ENCODE assay signal across 28 cellular contexts in the genomic region with DNA sequence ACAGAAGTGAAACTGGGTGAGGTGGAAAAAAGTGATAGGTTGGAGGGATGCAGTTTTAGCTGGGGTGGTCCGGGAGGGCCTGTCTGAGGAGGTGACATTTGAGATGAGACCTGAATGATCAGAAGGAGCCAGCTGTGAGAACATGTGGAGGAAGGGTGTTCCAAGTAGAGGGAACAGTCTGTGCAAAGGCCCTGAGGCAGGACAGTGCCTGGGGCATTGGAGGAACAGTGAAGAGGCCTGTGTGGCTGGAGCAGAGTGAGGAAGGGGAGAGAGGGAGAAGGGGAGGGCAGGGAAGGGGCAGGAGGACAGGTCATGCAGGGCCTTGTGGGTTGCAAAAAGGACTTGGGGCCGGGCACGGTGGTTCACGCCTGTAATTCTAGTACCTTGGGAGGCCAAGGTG.
"Had no signal": no experiment of that assay in that cellular context is flagged by ENCODE, and none has a peak within 500 bp of the region (broad histone marks: within the 10 kb centered on the region; RNA-seq: fewer than 3 reads in every experiment).

No MANE protein-coding gene starts in this region.

- H3K27me3 ChIP-seq: MG63 had no signal

- DNase-seq: Kasumi-1, KG1, MG63, MV-4-11, NCI-H1048, NCI-H1092, NCI-H1092 treated with DMSO at 0.1 percent for 48 hours, NCI-H1105, NCI-H1105 treated with DMSO at 0.1 percent for 48 hours, NCI-H1417 treated with DMSO at 0.1 percent for 48 hours, NCI-H1436, NCI-H1436 treated with DMSO at 0.1 percent for 48 hours, NCI-H146, NCI-H1694 treated with DMSO at 0.1 percent for 48 hours, NCI-H187, NCI-H187 treated with DMSO at 0.1 percent for 48 hours, NCI-H2029, NCI-H2029 treated with DMSO at 0.1 percent for 48 hours, NCI-H2081 treated with DMSO at 0.1 percent for 48 hours, NCI-H2107, NCI-H2171, NCI-H2171 treated with DMSO at 0.1 percent for 48 hours, NCI-H2227 treated with DMSO at 0.1 percent for 48 hours, NCI-H226, NCI-H446 treated with DMSO at 0.1 percent for 48 hours, NCI-H510A, NCI-H510A treated with DMSO at 0.1 percent for 48 hours had no signal

- H3K4me2 ChIP-seq: KMS-11 had no signal

- H3K36me3 ChIP-seq: MG63 had no signal

- H3K9ac ChIP-seq: KMS-11 had no signal

- H3K4me3 ChIP-seq: MG63 had no signal

- H3K27ac ChIP-seq: KMS-11 had no signal

- H3K9me3 ChIP-seq: MG63 had no signal
